Comparison of ENCODE assay signal across 20 cellular contexts in genomic region chr7:34849163-34849960, GRCh38.
DNase-seq lines count a peak whose midpoint lies in the region; ATAC-seq, FAIRE-seq and TF ChIP-seq lines count a peak whose summit lies in the region.
"Had no signal": no experiment of that assay in that cellular context is flagged by ENCODE, and none has a peak within 500 bp of the region (broad histone marks: within the 10 kb centered on the region; RNA-seq: fewer than 3 reads in every experiment).

No MANE protein-coding gene starts in this region.

- no peak overlapping the region for H3K4me2 ChIP-seq in K562 (ENCODE audit: insufficient read depth, low read length)
- H3K4me2 ChIP-seq: BLaER1 treated with 17β-estradiol and CSF1 and Interleukin-3, amounts not matched to agents 10 nM and 100 nM had no signal

- TF ChIP-seq EP300 in K562 (IDR thresholded peaks at IDR 0.05; ENCODE audit: low read length) = no peak

- H3K36me3 ChIP-seq in K562 (ENCODE audit: control insufficient read depth, insufficient read depth, low read length) = no peaks in the 10 kb centered on the region
- no peaks in the 10 kb centered on the region for H3K36me3 ChIP-seq in Peyer's patch
- H3K36me3 ChIP-seq: BLaER1 treated with 17β-estradiol and CSF1 and Interleukin-3, amounts not matched to agents 10 nM and 100 nM; gastrocnemius medialis; SJCRH30 had no signal

- peak; percentile 70 for DNase-seq in G401 (ENCODE audit: low spot score)
- peak; percentile 41 for DNase-seq in NCI-H460 (ENCODE audit: extremely low read depth, low read depth)
- no peak for DNase-seq in K562 (ENCODE audit: extremely low read depth in 1 of 4, low spot score in 3 of 4)
- DNase-seq in lung microvascular endothelial cell (ENCODE audit: low read depth in 2 of 2) = peak; percentile 22 to 38
- DNase-seq in Peyer's patch = no peak
- no peak for DNase-seq in AG08396 (ENCODE audit: low spot score)
- DNase-seq in GOT3 (lab: John Stamatoyannopoulos, UW) = no peak
- DNase-seq: activated naive CD8-positive, alpha-beta T cell treated with anti-CD3 and anti-CD28 coated beads for 36 hours; activated T-cell treated with anti-CD3 and anti-CD28 coated beads, Interleukin-2, amount 50 U/mL, for 1 hour; DMS79 treated with DMSO at 0.1 percent for 48 hours; gastrocnemius medialis; MV-4-11; NCI-H2107; NK-92 treated with Interleukin-12 subunit alpha and Interleukin-12 subunit beta, amount 100 ng/mL, for 24 hours; SJCRH30; T-helper 9 cell had no signal

- no peak overlapping the region for H3K4me3 ChIP-seq in K562
- no peak overlapping the region for H3K4me3 ChIP-seq in Peyer's patch
- H3K4me3 ChIP-seq: BLaER1 treated with 17β-estradiol and CSF1 and Interleukin-3, amounts not matched to agents 10 nM and 100 nM; gastrocnemius medialis; lung; SJCRH30 had no signal

- H3K27ac ChIP-seq in K562 (ENCODE audit: extremely low read depth, low read depth, low read length) = no peak overlapping the region
- no peak overlapping the region for H3K27ac ChIP-seq in Peyer's patch
- H3K27ac ChIP-seq: BLaER1 treated with 17β-estradiol and CSF1 and Interleukin-3, amounts not matched to agents 10 nM and 100 nM; gastrocnemius medialis; SJCRH30 had no signal

- no TSS peak for BruUV-seq in K562 (replicated peaks; lab: Mats Ljungman, UMichigan)

- no peak for TF ChIP-seq CTCF in K562 (IDR thresholded peaks at IDR 0.05 in 2 of 3, conservative IDR thresholded peaks at IDR 0.05 in 1 of 3; ENCODE audit: insufficient read depth in 2 of 3, low read depth in 1 of 3, low read length in 3 of 3)
- TF ChIP-seq CTCF in Peyer's patch (IDR thresholded peaks at IDR 0.05) = no peak

- no peak for TF ChIP-seq RAD21 in K562 (CRISPR knock-in tag; conservative IDR thresholded peaks at IDR 0.05 in 1 of 2, IDR thresholded peaks at IDR 0.05 in 1 of 2)

- in situ Hi-C loops in G401 (cut with HindIII; ENCODE audit: low sequenced_read_pairs) (no loop called here), K562 (cut with MboI) (no loop called here)

- H3K27me3 ChIP-seq in K562 (ENCODE audit: control insufficient read depth in 2 of 2, insufficient read depth in 2 of 2, low read length in 2 of 2) (no peaks in the 10 kb centered on the region), Peyer's patch (no peaks in the 10 kb centered on the region)
- H3K27me3 ChIP-seq: BLaER1 treated with 17β-estradiol and CSF1 and Interleukin-3, amounts not matched to agents 10 nM and 100 nM; gastrocnemius medialis; SJCRH30 had no signal

- H3K9me1 ChIP-seq in K562 (ENCODE audit: control insufficient read depth, insufficient read depth, low read length) = no peaks in the 10 kb centered on the region

- POLR2A ChIA-PET in K562 (lab: Yijun Ruan, JAX) = no interaction called here

- H2AFZ ChIP-seq in K562 (ENCODE audit: low read depth, low read length) = no peak overlapping the region

- H3K9me3 ChIP-seq in K562 (replicated peaks; ENCODE audit: control insufficient read depth, insufficient read depth, low read depth, low read length) (no peaks in the 10 kb centered on the region), Peyer's patch (no peaks in the 10 kb centered on the region)
- H3K9me3 ChIP-seq: BLaER1 treated with 17β-estradiol and CSF1 and Interleukin-3, amounts not matched to agents 10 nM and 100 nM; gastrocnemius medialis; SJCRH30 had no signal

- CTCF ChIA-PET in K562 (lab: Yijun Ruan, JAX; ENCODE audit: low intra/inter-chr PET ratio) = no interaction called here

- H3K9ac ChIP-seq in K562 (ENCODE audit: insufficient read depth in 1 of 2, low read depth in 2 of 2, low read length in 2 of 2) = no peak overlapping the region
- H3K9ac ChIP-seq: BLaER1 treated with 17β-estradiol and CSF1 and Interleukin-3, amounts not matched to agents 10 nM and 100 nM had no signal

- TF ChIP-seq POLR2A in K562 (conservative IDR thresholded peaks at IDR 0.05) = no peak
- no peak for TF ChIP-seq POLR2A in Peyer's patch (IDR thresholded peaks at IDR 0.05)

- H3K4me1 ChIP-seq in K562 (replicated peaks in 1 of 2; ENCODE audit: control insufficient read depth in 2 of 2, insufficient read depth in 2 of 2, low read length in 2 of 2) = peaks cover 0 to 6% of the 10 kb centered on the region in 2 experiments; a peak in 1 of 5 replicates
- no peaks in the 10 kb centered on the region for H3K4me1 ChIP-seq in Peyer's patch
- H3K4me1 ChIP-seq: gastrocnemius medialis had no signal

- ATAC-seq in K562 = peak; percentile 46; the same call in 1 of the 3 replicates
- ATAC-seq: gastrocnemius medialis had no signal

- H3K79me2 ChIP-seq in K562 (ENCODE audit: control insufficient read depth, insufficient read depth, low read length) = no peaks in the 10 kb centered on the region

- H4K20me1 ChIP-seq in K562 (replicated peaks; ENCODE audit: control insufficient read depth, insufficient read depth, low read length) = no peaks in the 10 kb centered on the region
- H4K20me1 ChIP-seq: BLaER1 treated with 17β-estradiol and CSF1 and Interleukin-3, amounts not matched to agents 10 nM and 100 nM had no signal

- FAIRE-seq in K562 (lab: Jason Lieb, UNC) = no peak
- FAIRE-seq: endometrium, H1 had no signal

- 2% methylated on average over 9 of the region's 9 CpGs for WGBS in K562 (ENCODE audit: insufficient coverage, low coverage, missing lambda C conversion rate)

- intact Hi-C loops in K562 (cut with micrococcal nuclease) = no loop called here

TF ChIP-seq in K562, 482 proteins besides CTCF, POLR2A, EP300 and RAD21:
- TF ChIP-seq GABPA (tag; conservative IDR thresholded peaks at IDR 0.05; ENCODE audit: low read depth) (no peak), IFI16 (CRISPR knock-in tag; IDR thresholded peaks at IDR 0.05) (no peak), PATZ1 (CRISPR knock-in tag; IDR thresholded peaks at IDR 0.05; ENCODE audit: borderline replicate concordance) (no peak), ZBTB34 (CRISPR knock-in tag; IDR thresholded peaks at IDR 0.05) (no peak), FOXA1 (IDR thresholded peaks at IDR 0.05; ENCODE audit: borderline replicate concordance) (no peak), MIER1 (IDR thresholded peaks at IDR 0.05; ENCODE audit: low read depth) (peak; percentile 63; the same call in 1 of the 2 replicates), CAMTA2 (CRISPR knock-in tag; conservative IDR thresholded peaks at IDR 0.05) (no peak), BRF1 (IDR thresholded peaks at IDR 0.05; ENCODE audit: borderline replicate concordance, extremely low read depth, insufficient read length) (no peak), ZNF274 (IDR thresholded peaks at IDR 0.05; ENCODE audit: borderline replicate concordance, low read depth, low read length) (no peak), EHMT2 (IDR thresholded peaks at IDR 0.05) (peak; percentile 88), TGIF2 (CRISPR knock-in tag; IDR thresholded peaks at IDR 0.05) (no peak), BACH1 (tag; IDR thresholded peaks at IDR 0.05) (no peak), HNRNPK (IDR thresholded peaks at IDR 0.05; ENCODE audit: low read depth, low read length, poor library complexity, severe bottlenecking) (no peak), PYGO2 (tag; IDR thresholded peaks at IDR 0.05) (no peak), ZNF23 (CRISPR knock-in tag; IDR thresholded peaks at IDR 0.05) (no peak)

Comparison
In these comparisons a context has a peak if more than half of its experiments do, and no peak if none do; other contexts are left out.
1. DNase-seq: peak in G401 (single experiment), NCI-H460 (single experiment) and lung microvascular endothelial cell (2 of 2); none in K562 (0 of 4), Peyer's patch (0 of 3), AG08396 (single experiment) and GOT3 (single experiment).